21 cellular contexts compared by ENCODE assay signal in the genomic region with DNA sequence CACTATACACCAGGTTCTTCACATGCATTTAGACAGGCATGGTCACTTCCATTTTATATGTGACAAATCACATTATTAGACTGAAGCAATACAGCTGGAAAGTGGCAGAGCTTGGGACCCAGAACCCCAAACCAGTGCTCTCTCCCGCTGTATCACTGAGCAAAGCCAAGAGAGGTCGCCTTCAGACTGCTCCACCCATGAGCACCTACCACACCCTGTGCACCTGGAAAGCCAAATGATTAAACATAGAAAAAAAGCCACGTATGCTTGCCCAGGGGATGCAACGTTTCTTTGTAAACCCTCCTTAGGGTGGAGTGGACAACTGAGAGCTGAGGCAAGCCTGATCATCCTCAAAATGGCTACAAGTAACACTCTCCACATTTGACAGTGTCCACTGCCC.
DNase-seq lines count a peak whose midpoint lies in the region; ATAC-seq, FAIRE-seq and TF ChIP-seq lines count a peak whose summit lies in the region.
"Had no signal": no experiment of that assay in that cellular context is flagged by ENCODE, and none has a peak within 500 bp of the region (broad histone marks: within the 10 kb centered on the region; RNA-seq: fewer than 3 reads in every experiment).

No MANE protein-coding gene starts in this region.

- no peak overlapping the region for H3K4me2 ChIP-seq in mesenchymal stem cell (ENCODE audit: low read length, poor library complexity, severe bottlenecking)

- peaks cover 0 to 39% (median 8%) of the 10 kb centered on the region in 3 donors for H3K36me3 Mint-ChIP-seq in CD8-positive, alpha-beta memory T cell

- no peak overlapping the region for H3K9ac ChIP-seq in mesenchymal stem cell (ENCODE audit: low read length)

- no peaks in the 10 kb centered on the region for H3K27me3 Mint-ChIP-seq in CD8-positive, alpha-beta memory T cell

- CTCF ChIA-PET in RWPE1 (lab: Yijun Ruan, JAX) = no interaction called here
- CTCF ChIA-PET in CD8-positive, alpha-beta memory T cell (lab: Charles Lee) = interaction anchor here (0.6 to 1.1 kb wide), 2 partner anchors 10 to 939 kb away, joined by 3 to 4 read pairs; no protein-coding TSS in a partner anchor

- H3K4me3 ChIP-seq in mesenchymal stem cell (ENCODE audit: insufficient read depth in 1 of 2, low read depth in 1 of 2, low read length in 2 of 2) (no peak overlapping the region), right lobe of liver (no peak overlapping the region)
- no peak overlapping the region for H3K4me3 ChIP-seq in CD8-positive, alpha-beta memory T cell (ENCODE audit: low read length)
- H3K4me3 ChIP-seq: HAP-1, stomach had no signal

- no peak for TF ChIP-seq POLR2A in right lobe of liver (IDR thresholded peaks at IDR 0.05)

- intact Hi-C loops in right lobe of liver (cut with DNase I) = no loop called here

- no peaks in the 10 kb centered on the region for H3K9me3 ChIP-seq in mesenchymal stem cell (ENCODE audit: control insufficient read depth, low read length)
- no peaks in the 10 kb centered on the region for H3K9me3 ChIP-seq in right lobe of liver
- no peaks in the 10 kb centered on the region for H3K9me3 ChIP-seq in CD8-positive, alpha-beta memory T cell (ENCODE audit: low read length)
- H3K9me3 ChIP-seq: HAP-1, stomach had no signal

- no peak overlapping the region for H2BK5ac ChIP-seq in mesenchymal stem cell (ENCODE audit: low read depth, low read length, poor library complexity, severe bottlenecking)

- no peak overlapping the region for H3K4me3 Mint-ChIP-seq in CD8-positive, alpha-beta memory T cell

- peak; percentile 14 for FAIRE-seq in GM19239 (lab: Jason Lieb, UNC)
- FAIRE-seq: endometrium had no signal

- H3K4me1 ChIP-seq in mesenchymal stem cell (ENCODE audit: control insufficient read depth, insufficient read depth, low read depth, low read length) (no peaks in the 10 kb centered on the region), right lobe of liver (peaks cover 0 to 11% (median 0%) of the 10 kb centered on the region in 4 donors)
- H3K4me1 ChIP-seq in CD8-positive, alpha-beta memory T cell (ENCODE audit: insufficient read depth, low read length) = no peaks in the 10 kb centered on the region
- H3K4me1 ChIP-seq: HAP-1 had no signal

- no peak overlapping the region for H3K23ac ChIP-seq in mesenchymal stem cell (ENCODE audit: low read length in 2 of 2)

- H3K36me3 ChIP-seq in mesenchymal stem cell (ENCODE audit: control insufficient read depth in 1 of 2, insufficient read depth in 2 of 2, low read depth in 1 of 2, low read length in 2 of 2) (peaks cover 5 to 18% of the 10 kb centered on the region in 2 experiments), right lobe of liver (peaks cover 0 to 3% (median 0%) of the 10 kb centered on the region in 4 donors)
- H3K36me3 ChIP-seq in CD8-positive, alpha-beta memory T cell (ENCODE audit: insufficient read depth, low read length) = peaks cover 11% of the 10 kb centered on the region

- H4K91ac ChIP-seq in mesenchymal stem cell (ENCODE audit: low read length) = no peak overlapping the region

- peaks cover 31% of the 10 kb centered on the region for H3K79me1 ChIP-seq in mesenchymal stem cell (replicated peaks; ENCODE audit: low read length, poor library complexity, severe bottlenecking)

- no peak overlapping the region for H3K4ac ChIP-seq in mesenchymal stem cell (ENCODE audit: low read depth in 1 of 2, low read length in 2 of 2)

- no peaks in the 10 kb centered on the region for H3K9me3 Mint-ChIP-seq in CD8-positive, alpha-beta memory T cell

- POLR2A ChIA-PET in RWPE1 (lab: Yijun Ruan, JAX; ENCODE audit: low non-redundant PET) = interaction anchor here (0.7 kb wide), 1 partner anchor 71 kb away, joined by 3 read pairs; no protein-coding TSS in a partner anchor
- POLR2A ChIA-PET in CD8-positive, alpha-beta memory T cell (lab: Charles Lee) = no interaction called here

- no peak overlapping the region for H3K18ac ChIP-seq in mesenchymal stem cell (ENCODE audit: low read depth in 1 of 2, low read length in 2 of 2)

- no peak for TF ChIP-seq CTCF in RWPE1 (conservative IDR thresholded peaks at IDR 0.05; ENCODE audit: low read depth)
- TF ChIP-seq CTCF in right lobe of liver (IDR thresholded peaks at IDR 0.05) = no peak

- H3K4me1 Mint-ChIP-seq in CD8-positive, alpha-beta memory T cell = peaks cover 30 to 65% (median 33%) of the 10 kb centered on the region in 3 donors

- H4K8ac ChIP-seq in mesenchymal stem cell (ENCODE audit: low read length) = peak overlapping the region; percentile 19

- H2BK15ac ChIP-seq in mesenchymal stem cell (ENCODE audit: low read depth, poor library complexity, severe bottlenecking) = no peak overlapping the region

- no peak overlapping the region for H2BK12ac ChIP-seq in mesenchymal stem cell (ENCODE audit: low read length in 2 of 2)

- H2BK120ac ChIP-seq in mesenchymal stem cell (ENCODE audit: low read depth, low read length) = no peak overlapping the region

- H3K14ac ChIP-seq in mesenchymal stem cell (ENCODE audit: low read length in 2 of 2) = no peak overlapping the region

- H3K27me3 ChIP-seq in mesenchymal stem cell (ENCODE audit: control insufficient read depth in 1 of 2, insufficient read depth in 1 of 2, low read length in 2 of 2) (no peaks in the 10 kb centered on the region), right lobe of liver (no peaks in the 10 kb centered on the region)
- no peaks in the 10 kb centered on the region for H3K27me3 ChIP-seq in CD8-positive, alpha-beta memory T cell (ENCODE audit: insufficient read depth, low read length, poor library complexity, severe bottlenecking)
- H3K27me3 ChIP-seq: stomach had no signal

- WGBS in mesenchymal stem cell = 88% methylated on average over 4 of the region's 4 CpGs
- WGBS in right lobe of liver (ENCODE audit: insufficient coverage, low coverage, low lambda C conversion rate, missing lambda C conversion rate) = 85% methylated on average over 4 of the region's 4 CpGs

- no peak overlapping the region for H2AFZ ChIP-seq in mesenchymal stem cell (ENCODE audit: low read depth, low read length)

- peak; percentile 5 for DNase-seq in COLO668 (lab: John Stamatoyannopoulos, UW; ENCODE audit: unreplicated experiment)
- no peak for DNase-seq in GM19239 (ENCODE audit: insufficient read length, low spot score)
- DNase-seq in RWPE1 (ENCODE audit: low spot score) = peak; percentile 8
- no peak for DNase-seq in mesenchymal stem cell
- DNase-seq in GF-D8 (lab: John Stamatoyannopoulos, UW) = no peak
- DNase-seq in right lobe of liver = no peak
- no peak for DNase-seq in CD8-positive, alpha-beta memory T cell
- DNase-seq: activated CD4-positive, alpha-beta T cell treated with anti-CD3 and anti-CD28 coated beads, Interleukin-2, amount 50 U/mL, for 1 hour; aorta; COR-L47; foreskin melanocyte; left cardiac atrium; NCI-H1436 treated with DMSO at 0.1 percent for 48 hours; NCI-H524 treated with DMSO at 0.1 percent for 48 hours; occipital lobe; right cardiac atrium; stomach had no signal

- H3K27ac ChIP-seq in RWPE1 (no peak overlapping the region), mesenchymal stem cell (ENCODE audit: low read length, poor library complexity, severe bottlenecking) (no peak overlapping the region), right lobe of liver (no peak overlapping the region)
- no peak overlapping the region for H3K27ac ChIP-seq in CD8-positive, alpha-beta memory T cell (ENCODE audit: low read depth, low read length)
- H3K27ac ChIP-seq: stomach had no signal

- ATAC-seq in GM18511 (IDR thresholded peaks at IDR 0.05; ENCODE audit: unreplicated experiment) (no peak), right lobe of liver (no peak)
- ATAC-seq: Panc1, right cardiac atrium had no signal

- no peak overlapping the region for H2AK5ac ChIP-seq in mesenchymal stem cell (ENCODE audit: low read length, severe bottlenecking)

- no peak overlapping the region for H3K27ac Mint-ChIP-seq in CD8-positive, alpha-beta memory T cell

Comparison
In these comparisons a context has a peak if more than half of its experiments do, and no peak if none do; other contexts are left out.
1. DNase-seq: peak in COLO668 (single experiment) and RWPE1 (single experiment); none in GM19239 (single experiment), mesenchymal stem cell (single experiment), GF-D8 (single experiment), right lobe of liver (0 of 3) and CD8-positive, alpha-beta memory T cell (0 of 5).